In the genomic region with DNA sequence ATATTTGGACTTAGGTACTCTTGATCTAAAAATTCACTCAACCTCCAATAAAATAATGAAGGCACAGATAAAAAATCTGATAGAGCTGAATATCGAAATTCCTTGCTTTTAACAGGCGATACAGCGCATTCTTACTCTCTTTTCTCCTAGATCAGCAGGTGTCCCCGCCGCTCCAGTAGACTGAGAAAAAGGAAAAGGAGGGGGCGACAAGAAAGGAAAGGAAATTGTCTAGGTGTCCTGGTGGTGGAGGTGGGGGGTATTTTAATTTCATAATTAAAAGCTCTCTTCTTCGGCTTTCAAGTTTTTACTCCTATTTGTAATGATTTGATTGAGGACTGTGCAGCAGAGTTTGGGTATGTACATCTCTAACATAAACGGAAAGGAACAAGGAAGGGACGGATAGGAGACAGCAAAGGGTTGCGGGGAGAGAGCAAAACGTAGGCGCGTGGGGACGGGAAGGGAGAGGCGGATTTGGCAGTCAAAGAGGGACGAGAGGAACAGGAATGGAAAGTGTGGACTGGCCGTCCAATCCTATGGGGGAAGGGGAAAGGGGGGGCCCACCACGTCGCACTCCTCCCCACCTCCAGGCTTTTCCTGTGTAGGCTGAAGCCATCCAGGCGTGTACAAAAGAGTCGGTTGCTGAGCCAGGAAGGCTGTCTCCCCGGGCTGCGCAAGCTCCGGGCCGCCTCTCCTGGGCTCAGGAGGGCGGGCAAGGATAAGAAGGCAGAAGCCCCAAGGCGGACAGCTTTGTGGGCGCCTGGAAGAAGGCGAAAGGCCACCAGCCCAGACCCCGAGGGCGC, we compare ENCODE assay signal across 8 cellular contexts. TPM values are rescaled to one million over a fixed set of nuclear protein-coding genes. Genes with fewer than 3 reads are reported as not detected.
DNase-seq lines count a peak whose midpoint lies in the region; ATAC-seq and TF ChIP-seq lines count a peak whose summit lies in the region.

No MANE protein-coding gene starts in this region.

- CTCF ChIA-PET in activated B cell treated with CpG ODN at 0.5 μM for 24 hours (lab: Charles Lee), result interaction anchor here (1.0 to 1.2 kb wide), 3 partner anchors 21 to 159 kb away, joined by 3 read pairs; no protein-coding TSS in a partner anchor

- H3K4me3 Mint-ChIP-seq in activated B cell treated with CpG ODN at 0.5 μM for 24 hours, result peak overlapping the region; percentile 88
- peak overlapping the region; percentile 75 for H3K4me3 Mint-ChIP-seq in mesothelial cell of epicardium

- intact Hi-C loops in activated B cell treated with CpG ODN at 0.5 μM for 24 hours (cut with micrococcal nuclease), result no loop called here

- no peaks in the 10 kb centered on the region for H3K36me3 ChIP-seq in BE2C

- H3K27me3 ChIP-seq in BE2C, result no peaks in the 10 kb centered on the region

- H3K4me1 Mint-ChIP-seq in activated B cell treated with CpG ODN at 0.5 μM for 24 hours, result peaks cover 13% of the 10 kb centered on the region
- peaks cover 29% of the 10 kb centered on the region for H3K4me1 Mint-ChIP-seq in mesothelial cell of epicardium

- TF ChIP-seq CTCF in BE2C (IDR thresholded peaks at IDR 0.05; ENCODE audit: low read depth, low read length), result peak; percentile 17
- TF ChIP-seq CTCF in activated B cell treated with CpG ODN at 0.5 μM for 24 hours (IDR thresholded peaks at IDR 0.05), result no peak
- no peak for TF ChIP-seq CTCF in mesothelial cell of epicardium (IDR thresholded peaks at IDR 0.05; ENCODE audit: unreplicated experiment)

- POLR2A ChIA-PET in activated B cell treated with CpG ODN at 0.5 μM for 24 hours (lab: Charles Lee), result interaction anchor here (0.6 to 1.2 kb wide), 4 partner anchors 18 to 528 kb away, joined by 3 to 6 read pairs (median 4); no protein-coding TSS in a partner anchor

- peak overlapping the region; percentile 88 for H3K27ac ChIP-seq in epithelial cell of prostate

- no peaks in the 10 kb centered on the region for H3K9me3 Mint-ChIP-seq in activated B cell treated with CpG ODN at 0.5 μM for 24 hours
- H3K9me3 Mint-ChIP-seq in mesothelial cell of epicardium, result no peaks in the 10 kb centered on the region

- no peaks in the 10 kb centered on the region for H3K9me3 ChIP-seq in BE2C

- H3K27ac Mint-ChIP-seq in activated B cell treated with CpG ODN at 0.5 μM for 24 hours, result peak overlapping the region; percentile 90
- peak overlapping the region; percentile 92 for H3K27ac Mint-ChIP-seq in mesothelial cell of epicardium

- H3K27me3 Mint-ChIP-seq in activated B cell treated with CpG ODN at 0.5 μM for 24 hours (no peaks in the 10 kb centered on the region), mesothelial cell of epicardium (ENCODE audit: low read depth) (no peaks in the 10 kb centered on the region)

- peak; percentile 78 for DNase-seq in BE2C
- DNase-seq in NCI-H2107 (lab: John Stamatoyannopoulos, UW), result peak; percentile 3
- DNase-seq in activated B cell treated with CpG ODN at 0.5 μM for 24 hours, result no peak
- no peak for DNase-seq in epithelial cell of prostate (ENCODE audit: low read depth, low spot score)
- DNase-seq in mesothelial cell of epicardium (ENCODE audit: low spot score in 2 of 2, unreplicated experiment in 2 of 2), result peak; percentile 35 to 74
- DNase-seq in stimulated activated naive CD4-positive, alpha-beta T cell treated with Interleukin-2 at 50 U/mL for 16 hours (lab: John Stamatoyannopoulos, UW), result peak; percentile 27

- peak overlapping the region; percentile 92 for H3K4me3 ChIP-seq in BE2C (ENCODE audit: low read depth, low read length)

- H3K4me1 ChIP-seq in BE2C, result no peaks in the 10 kb centered on the region; the same call in none of the 2 replicates

- peak; percentile 29 for ATAC-seq in GM18868 (IDR thresholded peaks at IDR 0.05; ENCODE audit: unreplicated experiment)
- peak; percentile 31 for ATAC-seq in HG03095 (IDR thresholded peaks at IDR 0.05; ENCODE audit: unreplicated experiment)
- peak; percentile 35 for ATAC-seq in activated B cell treated with CpG ODN at 0.5 μM for 24 hours (ENCODE audit: low read depth)

- peaks cover 2% of the 10 kb centered on the region for H3K36me3 Mint-ChIP-seq in activated B cell treated with CpG ODN at 0.5 μM for 24 hours (ENCODE audit: low read depth)
- no peaks in the 10 kb centered on the region for H3K36me3 Mint-ChIP-seq in mesothelial cell of epicardium

RNA-seq across cellular contexts. Expression of gene HECTD2, which starts 0.9 kb away (rescaled TPM):
- polyA plus RNA-seq in BE2C (2012; ENCODE audit: insufficient read depth, insufficient read length, low read depth), result 5.7 TPM
- total RNA-seq in activated B cell treated with CpG ODN at 0.5 μM for 24 hours (8.1 and 8.6 TPM in 2 replicates), mesothelial cell of epicardium (19.4 to 25.8 TPM (median 22.5 TPM) in 3 replicates)

Comparison
In these comparisons a context has a peak if more than half of its experiments do, and no peak if none do; other contexts are left out.
1. DNase-seq: peak in BE2C (single experiment), NCI-H2107 (single experiment), mesothelial cell of epicardium (2 of 2) and stimulated activated naive CD4-positive, alpha-beta T cell treated with Interleukin-2 at 50 U/mL for 16 hours (single experiment); none in activated B cell treated with CpG ODN at 0.5 μM for 24 hours (single experiment) and epithelial cell of prostate (single experiment).
2. Peak in every context shown above with its lines, with median percentiles within 50 percentile points of each other: ATAC-seq.